38 cellular contexts compared by ENCODE assay signal in the genomic region with DNA sequence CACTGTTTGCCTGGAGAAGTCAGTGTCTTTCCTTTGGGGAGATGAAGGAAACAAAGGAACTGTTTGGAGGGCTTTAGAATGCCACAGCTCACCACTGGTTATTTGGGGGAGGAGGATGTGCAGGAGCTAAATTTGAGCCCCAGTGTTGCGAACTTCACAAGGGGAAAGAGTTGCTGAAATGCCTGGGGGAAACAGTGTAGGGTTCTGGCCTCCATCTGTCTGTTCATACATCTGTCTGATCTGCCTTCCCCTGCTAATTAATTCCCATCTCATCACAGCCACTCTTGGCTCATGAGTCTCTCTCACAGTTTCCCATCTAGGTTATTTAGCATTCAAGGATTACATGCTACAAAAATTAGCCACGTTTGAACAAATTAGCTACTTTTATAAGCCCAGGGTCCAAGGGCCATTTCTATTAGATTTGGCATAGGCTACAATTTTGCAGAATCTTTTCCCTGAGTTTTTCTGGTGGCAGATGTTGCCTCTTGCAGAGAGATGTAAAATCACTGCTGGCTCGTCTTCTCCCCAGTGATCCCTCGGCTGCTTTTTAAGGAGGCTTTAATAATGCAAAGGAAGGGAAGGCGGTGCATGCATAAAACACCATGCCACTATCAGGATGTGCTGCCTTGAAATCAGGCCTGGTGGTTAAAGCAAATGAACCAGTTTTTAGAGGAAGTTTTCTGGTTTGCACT. TPM values are rescaled to one million over a fixed set of nuclear protein-coding genes. Genes with fewer than 3 reads are reported as not detected.
DNase-seq lines count a peak whose midpoint lies in the region; ATAC-seq and TF ChIP-seq lines count a peak whose summit lies in the region.
"Had no signal": no experiment of that assay in that cellular context is flagged by ENCODE, and none has a peak within 500 bp of the region (broad histone marks: within the 10 kb centered on the region; RNA-seq: fewer than 3 reads in every experiment).

No MANE protein-coding gene starts in this region.

- no peak overlapping the region for H3K27ac Mint-ChIP-seq in HFFc6
- H3K27ac Mint-ChIP-seq: activated naive CD8-positive, alpha-beta T cell treated with anti-CD3 and anti-CD28 coated beads, Interleukin-2, amount 10 ng/mL, durations not matched to agents 7 days and 5 days; activated T-cell treated with anti-CD3 and anti-CD28 coated beads, Interleukin-2, amount 50 U/mL, for 24 hours; immature natural killer cell; natural killer cell treated with Interleukin-12 subunit alpha and Interleukin-12 subunit beta and Interleukin-15 and Interleukin-18, amount 100 ng/mL, for 72 hours had no signal

- CTCF ChIA-PET in SK-N-SH (lab: Yijun Ruan, JAX) = interaction anchor here (0.7 to 1.4 kb wide), 3 partner anchors 25 to 35 kb away, joined by 3 to 4 read pairs (median 3); partner anchors contain the start of gene ADD2

- peak in 1 of 2 experiments; percentile 69; a peak in 1 of 4 replicates for TF ChIP-seq EP300 in SK-N-SH (IDR thresholded peaks at IDR 0.05; ENCODE audit: borderline replicate concordance in 1 of 2, low read depth in 1 of 2, low read length in 1 of 2)

- DNase-seq in SK-N-SH = peak; percentile 64
- DNase-seq in iPS DF 6.9 (ENCODE audit: low read depth, low spot score) = no peak
- DNase-seq in NCI-H2107 (lab: John Stamatoyannopoulos, UW) = no peak
- no peak for DNase-seq in HFFc6
- DNase-seq in activated effector memory CD4-positive, alpha-beta T cell treated with Interleukin-2 at 50 U/mL for 16 hours = no peak
- DNase-seq: 8988T; activated CD4-positive, alpha-beta T cell treated with anti-CD3 and anti-CD28 coated beads, Interleukin-2, amount 50 U/mL, for 1 hour; activated gamma-delta T cell treated with Interleukin-2 at 50 U/mL for 16 hours; activated naive CD8-positive, alpha-beta T cell treated with anti-CD3 and anti-CD28 coated beads, Interleukin-2, amount 10 ng/mL, durations not matched to agents 7 days and 5 days; activated T-cell treated with anti-CD3 and anti-CD28 coated beads, Interleukin-2, amount 50 U/mL, for 24 hours; cortex of kidney; heart left ventricle; immature natural killer cell; left colon; mammary epithelial cell; MG63; NCI-H1105; NCI-H2029 treated with DMSO at 0.1 percent for 48 hours; NCI-H345; NCI-H774; pancreas; retina; RPMI8226; SJCRH30; stimulated activated naive CD4-positive, alpha-beta T cell; T1000; upper lobe of right lung had no signal

- no peak for TF ChIP-seq CTCF in SK-N-SH (IDR thresholded peaks at IDR 0.05)
- TF ChIP-seq CTCF in HFFc6 (IDR thresholded peaks at IDR 0.05) = no peak

- no peaks in the 10 kb centered on the region for H3K9me3 ChIP-seq in SK-N-SH
- no peaks in the 10 kb centered on the region for H3K9me3 ChIP-seq in iPS DF 6.9 (ENCODE audit: control insufficient read depth, insufficient read depth, low read length)
- H3K9me3 ChIP-seq: ascending aorta, heart left ventricle, MG63, pancreas, SJCRH30, suprapubic skin, upper lobe of right lung had no signal

- no peaks in the 10 kb centered on the region for H3K9me3 Mint-ChIP-seq in HFFc6
- H3K9me3 Mint-ChIP-seq: activated naive CD8-positive, alpha-beta T cell treated with anti-CD3 and anti-CD28 coated beads, Interleukin-2, amount 10 ng/mL, durations not matched to agents 7 days and 5 days; activated T-cell treated with anti-CD3 and anti-CD28 coated beads, Interleukin-2, amount 50 U/mL, for 24 hours; immature natural killer cell; natural killer cell treated with Interleukin-12 subunit alpha and Interleukin-12 subunit beta and Interleukin-15 and Interleukin-18, amount 100 ng/mL, for 72 hours had no signal

- H3K4me3 Mint-ChIP-seq in HFFc6 = no peak overlapping the region
- H3K4me3 Mint-ChIP-seq: activated naive CD8-positive, alpha-beta T cell treated with anti-CD3 and anti-CD28 coated beads, Interleukin-2, amount 10 ng/mL, durations not matched to agents 7 days and 5 days; activated T-cell treated with anti-CD3 and anti-CD28 coated beads, Interleukin-2, amount 50 U/mL, for 24 hours; CD14-positive monocyte; immature natural killer cell; natural killer cell treated with Interleukin-12 subunit alpha and Interleukin-12 subunit beta and Interleukin-15 and Interleukin-18, amount 100 ng/mL, for 72 hours had no signal

- no peak overlapping the region for H2AFZ ChIP-seq in SK-N-SH (ENCODE audit: low read depth)

- H3K4me1 ChIP-seq in SK-N-SH (ENCODE audit: control insufficient read depth in 1 of 2, insufficient read depth in 2 of 2, low read depth in 1 of 2, low read length in 1 of 2) (peaks cover 0 to 24% of the 10 kb centered on the region in 2 experiments; a peak in 2 of 4 replicates), iPS DF 6.9 (ENCODE audit: control insufficient read depth, insufficient read depth, low read length) (peaks cover 30% of the 10 kb centered on the region)
- H3K4me1 ChIP-seq: ascending aorta, heart left ventricle, pancreas, SJCRH30, suprapubic skin, upper lobe of right lung had no signal

- H3K27ac ChIP-seq in SK-N-SH (ENCODE audit: low read depth in 2 of 2, low read length in 1 of 2) = peak overlapping the region in 1 of 2 experiments; percentile 53; a peak in 1 of 4 replicates
- H3K27ac ChIP-seq in angular gyrus (ENCODE audit: low read depth, low read length) = peak overlapping the region; percentile 83
- H3K27ac ChIP-seq in iPS DF 6.9 (ENCODE audit: low read length) = peak overlapping the region; percentile 18
- H3K27ac ChIP-seq: ascending aorta, heart left ventricle, KMS-11, pancreas, SJCRH30, skin epidermis, suprapubic skin, upper lobe of right lung had no signal

- no peak overlapping the region for H3K4me2 ChIP-seq in SK-N-SH
- H3K4me2 ChIP-seq: KMS-11 had no signal

- no peak for TF ChIP-seq RAD21 in SK-N-SH (IDR thresholded peaks at IDR 0.05; ENCODE audit: low read length)

- no peak overlapping the region for H3K9ac ChIP-seq in SK-N-SH
- H3K9ac ChIP-seq: KMS-11 had no signal

- no peaks in the 10 kb centered on the region for H3F3A ChIP-seq in SK-N-SH (replicated peaks; ENCODE audit: insufficient read depth)

- no peaks in the 10 kb centered on the region for H4K20me1 ChIP-seq in SK-N-SH (ENCODE audit: insufficient read depth)

- no peak for ATAC-seq in SK-N-SH treated with all-trans-retinoic acid at 6 μM for 48 hours
- ATAC-seq in GM19035 (IDR thresholded peaks at IDR 0.05; ENCODE audit: unreplicated experiment) = no peak
- ATAC-seq: heart left ventricle; left colon; natural killer cell treated with Interleukin-12 subunit alpha and Interleukin-12 subunit beta and Interleukin-15 and Interleukin-18, amount 100 ng/mL, for 72 hours; pancreas; upper lobe of right lung had no signal

- H3K79me2 ChIP-seq in SK-N-SH (ENCODE audit: insufficient read depth) = no peaks in the 10 kb centered on the region

- H3K36me3 Mint-ChIP-seq in HFFc6 (ENCODE audit: low read depth) = no peaks in the 10 kb centered on the region
- H3K36me3 Mint-ChIP-seq: activated naive CD8-positive, alpha-beta T cell treated with anti-CD3 and anti-CD28 coated beads, Interleukin-2, amount 10 ng/mL, durations not matched to agents 7 days and 5 days; CD14-positive monocyte; immature natural killer cell had no signal

- WGBS in SK-N-SH (ENCODE audit: low lambda C conversion rate) = 43% methylated on average over 5 of the region's 5 CpGs
- no CpG with 5 or more reads among the region's 5 CpGs for WGBS in iPS DF 6.9 (ENCODE audit: insufficient coverage, insufficient read length)

- H3K9me2 ChIP-seq in SK-N-SH = no peaks in the 10 kb centered on the region

- H3K4me3 ChIP-seq in SK-N-SH (ENCODE audit: low read depth in 2 of 2, low read length in 1 of 2) (no peak overlapping the region), iPS DF 6.9 (ENCODE audit: low read length) (no peak overlapping the region)
- H3K4me3 ChIP-seq: ascending aorta, heart left ventricle, MG63, pancreas, SJCRH30, skin epidermis, suprapubic skin, upper lobe of right lung had no signal

- H3K27me3 ChIP-seq in SK-N-SH (ENCODE audit: insufficient read depth) (no peaks in the 10 kb centered on the region; the same call in 1 of the 2 replicates), iPS DF 6.9 (ENCODE audit: control insufficient read depth, insufficient read depth, low read length) (no peaks in the 10 kb centered on the region)
- H3K27me3 ChIP-seq: ascending aorta, MG63, pancreas had no signal

- H3K36me3 ChIP-seq in SK-N-SH (replicated peaks in 1 of 2; ENCODE audit: control insufficient read depth in 1 of 2, insufficient read depth in 2 of 2, low read length in 1 of 2) (no peaks in the 10 kb centered on the region), iPS DF 6.9 (ENCODE audit: control insufficient read depth, insufficient read depth, low read length) (no peaks in the 10 kb centered on the region)
- H3K36me3 ChIP-seq: ascending aorta, heart left ventricle, MG63, pancreas, SJCRH30, suprapubic skin, upper lobe of right lung had no signal

- POLR2A ChIA-PET in SK-N-SH (lab: Yijun Ruan, JAX) = interaction anchor here (1.6 kb wide), 1 partner anchor 35 kb away, joined by 4 read pairs; the partner anchor contains the start of gene ADD2

- H3K4me1 Mint-ChIP-seq in HFFc6 (ENCODE audit: low read depth) = no peaks in the 10 kb centered on the region; the same call in 1 of the 2 replicates
- H3K4me1 Mint-ChIP-seq: CD14-positive monocyte, immature natural killer cell had no signal

- H3K27me3 Mint-ChIP-seq in HFFc6 (ENCODE audit: insufficient read depth) = peaks cover 20% of the 10 kb centered on the region

TF ChIP-seq in SK-N-SH, 30 proteins besides CTCF, POLR2A, EP300 and RAD21 (continues in another document):
- TF ChIP-seq TCF12 (IDR thresholded peaks at IDR 0.05) (no peak), JUND (IDR thresholded peaks at IDR 0.05) (no peak)

TF ChIP-seq in SK-N-SH treated with all-trans-retinoic acid at 6 μM for 48 hours, 23 proteins besides CTCF, POLR2A, EP300 and RAD21 (continues in another document):
- no peak for TF ChIP-seq ZC3H10 (CRISPR knock-in tag; IDR thresholded peaks at IDR 0.05)
- no peak for TF ChIP-seq BACH2 (CRISPR knock-in tag; IDR thresholded peaks at IDR 0.05; ENCODE audit: borderline replicate concordance)

RNA-seq across cellular contexts. Expression of gene ADD2, which starts 35.1 kb away (rescaled TPM):
- 0.30 and 0.50 TPM in 2 replicates for polyA plus RNA-seq in SK-N-SH (2012; rRNA removed)
- polyA plus RNA-seq in SK-N-SH (2012; cell fraction: cytosol; rRNA removed) = 0.31 and 0.79 TPM in 2 replicates
- polyA plus RNA-seq in SK-N-SH (2012; cell fraction: nucleus; rRNA removed) = 0.43 and 0.66 TPM in 2 replicates
- not detected for total RNA-seq in HFFc6 (2021; fragmentation: NEBNext Ultra II Directional; extraction: Animal tissue kit (Norgen Biotek cat#: 25700))
- total RNA-seq: mammary epithelial cell had no signal
- polyA plus RNA-seq: immature natural killer cell had no signal

RNA-seq across cellular contexts. Expression of gene FIGLA, which starts 57.6 kb away (rescaled TPM):
- polyA plus RNA-seq in SK-N-SH (2012; rRNA removed) = not detected in 2 replicates
- polyA plus RNA-seq in SK-N-SH (2012; cell fraction: cytosol; rRNA removed) = not detected in 2 replicates
- polyA plus RNA-seq in SK-N-SH (2012; cell fraction: nucleus; rRNA removed) = not detected in 2 replicates
- total RNA-seq in HFFc6 (2021; fragmentation: NEBNext Ultra II Directional; extraction: Animal tissue kit (Norgen Biotek cat#: 25700)) = not detected
- total RNA-seq: activated naive CD8-positive, alpha-beta T cell treated with anti-CD3 and anti-CD28 coated beads, Interleukin-2, amount 10 ng/mL, durations not matched to agents 7 days and 5 days; ascending aorta; cardiac septum; heart left ventricle; left colon; mammary epithelial cell; mucosa of gallbladder; SJCRH30; suprapubic skin; upper lobe of right lung had no signal
- polyA plus RNA-seq: CD14-positive monocyte, heart left ventricle, mammary epithelial cell had no signal
